8 cellular contexts compared by ENCODE assay signal in genomic region chr20:53643031-53643832, GRCh38. TPM values are rescaled to one million over a fixed set of nuclear protein-coding genes. Genes with fewer than 3 reads are reported as not detected.
DNase-seq lines count a peak whose midpoint lies in the region; ATAC-seq and TF ChIP-seq lines count a peak whose summit lies in the region.

No MANE protein-coding gene starts in this region.

- intact Hi-C loops in dorsolateral prefrontal cortex (cut with DNase I): no loop called here

- H3K4me1 Mint-ChIP-seq in stimulated activated naive CD8-positive, alpha-beta T cell treated with anti-CD3 and anti-CD28 coated beads, Interleukin-15, amount 100 ng/mL, for 72 hours: peaks cover 51% of the 10 kb centered on the region

- peak overlapping the region; percentile 57 for H3K9ac ChIP-seq in DND-41 (ENCODE audit: low read depth, low read length)
- peak overlapping the region; percentile 33 for H3K9ac ChIP-seq in mucosa of stomach (ENCODE audit: low read length)

- H3K36me3 ChIP-seq in DND-41 (ENCODE audit: insufficient read depth, low read length): no peaks in the 10 kb centered on the region
- no peaks in the 10 kb centered on the region for H3K36me3 ChIP-seq in KOPT-K1 (ENCODE audit: insufficient read depth, low read length)
- no peaks in the 10 kb centered on the region for H3K36me3 ChIP-seq in mucosa of stomach (ENCODE audit: control insufficient read depth, insufficient read depth, low read length)

- H3K4me3 ChIP-seq in DND-41 (ENCODE audit: low read depth in 1 of 2, low read length in 2 of 2) (peak overlapping the region in 1 of 2 experiments; percentile 26; a peak in 2 of 4 replicates), dorsolateral prefrontal cortex (peak overlapping the region in 2 of 59 donors; percentile 13 to 22), mucosa of stomach (ENCODE audit: low read length) (no peak overlapping the region)

- no peaks in the 10 kb centered on the region for H3K79me2 ChIP-seq in DND-41 (ENCODE audit: insufficient read depth, low read length)

- no peaks in the 10 kb centered on the region for H3K9me3 ChIP-seq in DND-41 (ENCODE audit: insufficient read depth, low read length, severe bottlenecking)
- no peaks in the 10 kb centered on the region for H3K9me3 ChIP-seq in KOPT-K1 (ENCODE audit: insufficient read depth, low read length, poor library complexity, severe bottlenecking)
- no peaks in the 10 kb centered on the region for H3K9me3 ChIP-seq in mucosa of stomach (ENCODE audit: control insufficient read depth, low read length)

- no peaks in the 10 kb centered on the region for H4K20me1 ChIP-seq in DND-41 (ENCODE audit: insufficient read depth, low read length)

- H3K27ac Mint-ChIP-seq in stimulated activated naive CD8-positive, alpha-beta T cell treated with anti-CD3 and anti-CD28 coated beads, Interleukin-15, amount 100 ng/mL, for 72 hours: peak overlapping the region; percentile 95 to 98

- peak overlapping the region; percentile 70 to 78 for H3K4me3 Mint-ChIP-seq in stimulated activated naive CD8-positive, alpha-beta T cell treated with anti-CD3 and anti-CD28 coated beads, Interleukin-15, amount 100 ng/mL, for 72 hours

- H3K4me1 ChIP-seq in DND-41 (ENCODE audit: insufficient read depth, low read length) (peaks cover 33% of the 10 kb centered on the region), mucosa of stomach (ENCODE audit: control insufficient read depth, insufficient read depth, low read length) (peaks cover 20% of the 10 kb centered on the region)

- peak; percentile 51 for TF ChIP-seq CTCF in DND-41 (IDR thresholded peaks at IDR 0.05; ENCODE audit: borderline replicate concordance, extremely low read depth, low read length, poor library complexity, severe bottlenecking)
- no peak for TF ChIP-seq CTCF in dorsolateral prefrontal cortex (IDR thresholded peaks at IDR 0.05 in 54 of 56, conservative IDR thresholded peaks at IDR 0.05 in 2 of 56; ENCODE audit: low read depth in 1 of 56, partially characterized antibody in 56 of 56)

- peak overlapping the region; percentile 51 for H3K4me2 ChIP-seq in DND-41 (ENCODE audit: insufficient read depth, low read length)

- H3K27ac ChIP-seq in DND-41 (ENCODE audit: low read length): peak overlapping the region; percentile 92
- peak overlapping the region; percentile 96 for H3K27ac ChIP-seq in KOPT-K1 (ENCODE audit: low read depth, low read length, poor library complexity, severe bottlenecking)
- H3K27ac ChIP-seq in dorsolateral prefrontal cortex: peak overlapping the region in 32 of 59 donors; percentile 5 to 83 (median 36)

- H2AFZ ChIP-seq in DND-41 (ENCODE audit: low read depth, low read length): peak overlapping the region; percentile 28

- H3K9me3 Mint-ChIP-seq in stimulated activated naive CD8-positive, alpha-beta T cell treated with anti-CD3 and anti-CD28 coated beads, Interleukin-15, amount 100 ng/mL, for 72 hours: no peaks in the 10 kb centered on the region

- peak; percentile 90 for ATAC-seq in DND-41 (ENCODE audit: insufficient read depth, low read depth)
- peak; percentile 96 for ATAC-seq in GM21576 (IDR thresholded peaks at IDR 0.05; ENCODE audit: unreplicated experiment)
- peak; percentile 95 for ATAC-seq in stimulated activated naive CD8-positive, alpha-beta T cell treated with anti-CD3 and anti-CD28 coated beads, Interleukin-15, amount 100 ng/mL, for 72 hours

- DNase-seq in DND-41 (peak; percentile 86), dorsolateral prefrontal cortex (no peak), HuH-7.5 (ENCODE audit: low spot score) (no peak)
- peak; percentile 19 to 31 for DNase-seq in activated CD4-positive, alpha-beta T cell treated with anti-CD3 and anti-CD28 coated beads for 24 hours (ENCODE audit: low read depth in 2 of 2)
- peak; percentile 63 to 71 for DNase-seq in stimulated activated naive CD8-positive, alpha-beta T cell treated with anti-CD3 and anti-CD28 coated beads, Interleukin-15, amount 100 ng/mL, for 72 hours

- H3K27me3 ChIP-seq in DND-41 (ENCODE audit: insufficient read depth, low read length, poor library complexity): no peaks in the 10 kb centered on the region
- no peaks in the 10 kb centered on the region for H3K27me3 ChIP-seq in dorsolateral prefrontal cortex
- H3K27me3 ChIP-seq in mucosa of stomach (ENCODE audit: control insufficient read depth, insufficient read depth, low read length): no peaks in the 10 kb centered on the region

- H3K27me3 Mint-ChIP-seq in stimulated activated naive CD8-positive, alpha-beta T cell treated with anti-CD3 and anti-CD28 coated beads, Interleukin-15, amount 100 ng/mL, for 72 hours: no peaks in the 10 kb centered on the region

RNA-seq across cellular contexts. Expression of gene ZNF217, which starts 49.6 kb away (rescaled TPM):
- total RNA-seq in dorsolateral prefrontal cortex: 10 to 100 TPM in 20 of 120 experiments, 1 to 10 TPM in 100; 3.0 to 16.2 (median 7.4) TPM

Comparison
In these comparisons a context has a peak if more than half of its experiments do, and no peak if none do; other contexts are left out.
1. DNase-seq: peak in DND-41 (single experiment), activated CD4-positive, alpha-beta T cell treated with anti-CD3 and anti-CD28 coated beads for 24 hours (2 of 2) and stimulated activated naive CD8-positive, alpha-beta T cell treated with anti-CD3 and anti-CD28 coated beads, Interleukin-15, amount 100 ng/mL, for 72 hours (2 of 2); none in dorsolateral prefrontal cortex (0 of 10) and HuH-7.5 (single experiment).
2. H3K27ac ChIP-seq: peak in every context shown above with its lines; median percentile 96 in KOPT-K1; 92 in DND-41; 36 in dorsolateral prefrontal cortex.
3. Peak in every context shown above with its lines, with median percentiles within 50 percentile points of each other: ATAC-seq.